In genomic region chr6:107956586-107957164, GRCh38 we compare ENCODE assay signal across 8 cellular contexts. TPM values are rescaled to one million over a fixed set of nuclear protein-coding genes. Genes with fewer than 3 reads are reported as not detected.
DNase-seq lines count a peak whose midpoint lies in the region; ATAC-seq and TF ChIP-seq lines count a peak whose summit lies in the region.

No MANE protein-coding gene starts in this region.

- CTCF ChIA-PET in AG04449 (lab: Yijun Ruan, JAX) = interaction anchor here (1.8 kb wide), 1 partner anchor 24 kb away, joined by 6 read pairs; no protein-coding TSS in a partner anchor

- H4K8ac ChIP-seq in H9 (replicated peaks; ENCODE audit: insufficient read length, low read depth, low read length) = no peak overlapping the region

- H3K27me3 Mint-ChIP-seq in H9 (ENCODE audit: low read depth) = 0 out of 2 replicates have a peak, but pooled peaks cover 2% of the 10 kb centered on the region

- H3K23me2 ChIP-seq in H9 (ENCODE audit: insufficient read length, low read depth, low read length, poor library complexity, severe bottlenecking) = peaks cover 8% of the 10 kb centered on the region

- H3K4me3 ChIP-seq in AG04449 (ENCODE audit: low read depth, low read length) (peak overlapping the region; percentile 89), esophagus muscularis mucosa (peak overlapping the region; percentile 70 to 99 (median 96))

- H4K91ac ChIP-seq in H9 (ENCODE audit: insufficient read length, low read depth, low read length) = no peak overlapping the region

- H2BK120ac ChIP-seq in H9 (ENCODE audit: low read depth, low read length, poor library complexity, severe bottlenecking) = no peak overlapping the region

- H3K14ac ChIP-seq in H9 (ENCODE audit: insufficient read depth, low read length) = no peak overlapping the region

- H3K4me1 Mint-ChIP-seq in H9 = peaks cover 28 to 31% of the 10 kb centered on the region in 2 experiments

- H2AFZ ChIP-seq in H9 (ENCODE audit: low read length) = no peak overlapping the region

- H3K9me3 Mint-ChIP-seq in H9 = no peaks in the 10 kb centered on the region; a peak in 2 of 5 replicates

- H3K4me2 ChIP-seq in H9 (ENCODE audit: insufficient read depth, insufficient read length, low read length) = peak overlapping the region; percentile 98

- H4K5ac ChIP-seq in H9 (ENCODE audit: insufficient read length, low read depth, low read length) = no peak overlapping the region

- H4K20me1 ChIP-seq in H9 (ENCODE audit: control insufficient read depth, insufficient read depth, insufficient read length) = no peaks in the 10 kb centered on the region

- H3K27me3 ChIP-seq in H9 (ENCODE audit: insufficient read depth, low read length) = no peaks in the 10 kb centered on the region
- no peaks in the 10 kb centered on the region for H3K27me3 ChIP-seq in esophagus muscularis mucosa

- no peak overlapping the region for H2AK5ac ChIP-seq in H9 (ENCODE audit: insufficient read length, low read length)

- DNase-seq in AG04449 (ENCODE audit: low read depth, low spot score) = no peak
- DNase-seq in H9 = no peak
- DNase-seq in esophagus muscularis mucosa (ENCODE audit: extremely low spot score) = no peak
- no peak for DNase-seq in omental fat pad (ENCODE audit: low spot score)
- no peak for DNase-seq in NCI-H226

- POLR2A ChIA-PET in AG04449 (lab: Yijun Ruan, JAX) = no interaction called here

- H2BK12ac ChIP-seq in H9 (ENCODE audit: insufficient read length, low read depth, low read length) = no peak overlapping the region

- ATAC-seq in SK-N-SH treated with all-trans-retinoic acid at 6 μM for 48 hours (peak; percentile 6; the same call in 2 of the 3 replicates), omental fat pad (ENCODE audit: low FRiP score) (peak; percentile 15), HG03196 (IDR thresholded peaks at IDR 0.05; ENCODE audit: unreplicated experiment) (no peak), esophagus mucosa (no peak)

- H3K36me3 Mint-ChIP-seq in H9 (ENCODE audit: insufficient read depth in 1 of 3, low read depth in 3 of 3) = peaks cover 16 to 22% (median 19%) of the 10 kb centered on the region in 3 experiments

- H3K27ac ChIP-seq in H9 (ENCODE audit: insufficient read length, low read depth, low read length) = no peak overlapping the region
- peak overlapping the region; percentile 91 to 97 (median 92) for H3K27ac ChIP-seq in esophagus muscularis mucosa (replicated peaks in 1 of 4)

- no peak overlapping the region for H3K18ac ChIP-seq in H9 (ENCODE audit: insufficient read length, low read depth, low read length)

- no peak overlapping the region for H3K23ac ChIP-seq in H9 (ENCODE audit: insufficient read length, low read depth, low read length)

- peak overlapping the region; percentile 46 to 93 (median 86); a peak in 5 of 7 replicates for H3K27ac Mint-ChIP-seq in H9

- H3K56ac ChIP-seq in H9 (ENCODE audit: insufficient read length, low read depth, low read length) = no peak overlapping the region

- no peaks in the 10 kb centered on the region for H3K4me1 ChIP-seq in H9 (ENCODE audit: insufficient read depth, low read length)
- H3K4me1 ChIP-seq in esophagus muscularis mucosa = peaks cover 32 to 60% (median 44%) of the 10 kb centered on the region in 4 donors

- H3K4ac ChIP-seq in H9 (ENCODE audit: low read depth, low read length) = no peak overlapping the region

- no peak for TF ChIP-seq EP300 in esophagus muscularis mucosa (IDR thresholded peaks at IDR 0.05)

- no peaks in the 10 kb centered on the region for H3K36me3 ChIP-seq in esophagus muscularis mucosa

- no peak overlapping the region for H2BK15ac ChIP-seq in H9 (ENCODE audit: low read depth, low read length)

- intact Hi-C loops in esophagus muscularis mucosa (cut with DNase I) = loop anchor here (5.0 kb wide), 1 partner anchor 116 kb away; the partner anchor contains the start of gene OSTM1

- no CpG with 5 or more reads among the region's 5 CpGs for WGBS in H9 (ENCODE audit: extremely low coverage, insufficient read length, low lambda C conversion rate)
- WGBS in esophagus muscularis mucosa = 4% methylated on average over 5 of the region's 5 CpGs

- no peak for TF ChIP-seq CTCF in AG04449 (IDR thresholded peaks at IDR 0.05; ENCODE audit: insufficient read depth, low read length, missing control alignments)
- no peak for TF ChIP-seq CTCF in H9 (conservative IDR thresholded peaks at IDR 0.05)
- TF ChIP-seq CTCF in esophagus muscularis mucosa (IDR thresholded peaks at IDR 0.05) = no peak
- no peak for TF ChIP-seq CTCF in omental fat pad (IDR thresholded peaks at IDR 0.05)

- TF ChIP-seq POLR2A in esophagus muscularis mucosa (IDR thresholded peaks at IDR 0.05; ENCODE audit: low read depth) = no peak

- H3K79me1 ChIP-seq in H9 (ENCODE audit: insufficient read depth, low read depth, low read length, poor library complexity, severe bottlenecking) = no peaks in the 10 kb centered on the region

- H2BK20ac ChIP-seq in H9 (ENCODE audit: low read depth, low read length, poor library complexity, severe bottlenecking) = no peak overlapping the region

- H3K9me3 ChIP-seq in H9 (ENCODE audit: control insufficient read depth, low read depth, low read length) = no peaks in the 10 kb centered on the region
- no peaks in the 10 kb centered on the region for H3K9me3 ChIP-seq in esophagus muscularis mucosa

- H3K4me3 Mint-ChIP-seq in H9 = peak overlapping the region; percentile 89 to 97

- no peak overlapping the region for H3T11ph ChIP-seq in H9 (ENCODE audit: low read length)

- H3K79me2 ChIP-seq in H9 (ENCODE audit: insufficient read depth, low read length) = peaks cover 30% of the 10 kb centered on the region; the same call in 1 of the 2 replicates

- H2BK5ac ChIP-seq in H9 (ENCODE audit: insufficient read length, low read length) = no peak overlapping the region

- H3K9ac ChIP-seq in H9 (ENCODE audit: extremely low read depth, insufficient read length, low read length) = peak overlapping the region; percentile 93

TF ChIP-seq in SK-N-SH treated with all-trans-retinoic acid at 6 μM for 48 hours, 23 proteins besides CTCF, POLR2A, EP300 and RAD21 (continues in another document):
- TF ChIP-seq CSDC2 (CRISPR knock-in tag; IDR thresholded peaks at IDR 0.05) (no peak), PPARA (CRISPR knock-in tag; IDR thresholded peaks at IDR 0.05; ENCODE audit: borderline replicate concordance) (no peak), ZNF8 (CRISPR knock-in tag; IDR thresholded peaks at IDR 0.05) (no peak), BACH2 (CRISPR knock-in tag; IDR thresholded peaks at IDR 0.05; ENCODE audit: borderline replicate concordance) (no peak), TOX (CRISPR knock-in tag; IDR thresholded peaks at IDR 0.05; ENCODE audit: borderline replicate concordance) (no peak), SNAI2 (CRISPR knock-in tag; IDR thresholded peaks at IDR 0.05) (no peak), ESRRG (CRISPR knock-in tag; IDR thresholded peaks at IDR 0.05) (no peak), TCF4 (CRISPR knock-in tag; IDR thresholded peaks at IDR 0.05; ENCODE audit: borderline replicate concordance) (no peak), ZNF70 (CRISPR knock-in tag; IDR thresholded peaks at IDR 0.05) (no peak), ZNF565 (CRISPR knock-in tag; conservative IDR thresholded peaks at IDR 0.05; ENCODE audit: low read depth) (no peak), GLIS3 (CRISPR knock-in tag; IDR thresholded peaks at IDR 0.05) (no peak), OSR1 (CRISPR knock-in tag; IDR thresholded peaks at IDR 0.05) (no peak), ISL1 (CRISPR knock-in tag; IDR thresholded peaks at IDR 0.05) (no peak)
- TF ChIP-seq, protein P1, sequence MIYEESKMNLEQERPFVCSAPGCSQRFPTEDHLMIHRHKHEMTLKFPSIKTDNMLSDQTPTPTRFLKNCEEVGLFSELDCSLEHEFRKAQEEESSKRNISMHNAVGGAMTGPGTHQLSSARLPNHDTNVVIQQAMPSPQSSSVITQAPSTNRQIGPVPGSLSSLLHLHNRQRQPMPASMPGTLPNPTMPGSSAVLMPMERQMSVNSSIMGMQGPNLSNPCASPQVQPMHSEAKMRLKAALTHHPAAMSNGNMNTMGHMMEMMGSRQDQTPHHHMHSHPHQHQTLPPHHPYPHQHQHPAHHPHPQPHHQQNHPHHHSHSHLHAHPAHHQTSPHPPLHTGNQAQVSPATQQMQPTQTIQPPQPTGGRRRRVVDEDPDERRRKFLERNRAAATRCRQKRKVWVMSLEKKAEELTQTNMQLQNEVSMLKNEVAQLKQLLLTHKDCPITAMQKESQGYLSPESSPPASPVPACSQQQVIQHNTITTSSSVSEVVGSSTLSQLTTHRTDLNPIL (CRISPR knock-in tag; IDR thresholded peaks at IDR 0.05; ENCODE audit: low read depth) = no peak
- TF ChIP-seq, protein P2, sequence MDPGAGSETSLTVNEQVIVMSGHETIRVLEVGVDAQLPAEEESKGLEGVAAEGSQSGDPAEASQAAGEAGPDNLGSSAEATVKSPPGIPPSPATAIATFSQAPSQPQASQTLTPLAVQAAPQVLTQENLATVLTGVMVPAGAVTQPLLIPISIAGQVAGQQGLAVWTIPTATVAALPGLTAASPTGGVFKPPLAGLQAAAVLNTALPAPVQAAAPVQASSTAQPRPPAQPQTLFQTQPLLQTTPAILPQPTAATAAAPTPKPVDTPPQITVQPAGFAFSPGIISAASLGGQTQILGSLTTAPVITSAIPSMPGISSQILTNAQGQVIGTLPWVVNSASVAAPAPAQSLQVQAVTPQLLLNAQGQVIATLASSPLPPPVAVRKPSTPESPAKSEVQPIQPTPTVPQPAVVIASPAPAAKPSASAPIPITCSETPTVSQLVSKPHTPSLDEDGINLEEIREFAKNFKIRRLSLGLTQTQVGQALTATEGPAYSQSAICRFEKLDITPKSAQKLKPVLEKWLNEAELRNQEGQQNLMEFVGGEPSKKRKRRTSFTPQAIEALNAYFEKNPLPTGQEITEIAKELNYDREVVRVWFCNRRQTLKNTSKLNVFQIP (CRISPR knock-in tag; IDR thresholded peaks at IDR 0.05; ENCODE audit: borderline replicate concordance, low read depth) = no peak
- TF ChIP-seq, protein P3, sequence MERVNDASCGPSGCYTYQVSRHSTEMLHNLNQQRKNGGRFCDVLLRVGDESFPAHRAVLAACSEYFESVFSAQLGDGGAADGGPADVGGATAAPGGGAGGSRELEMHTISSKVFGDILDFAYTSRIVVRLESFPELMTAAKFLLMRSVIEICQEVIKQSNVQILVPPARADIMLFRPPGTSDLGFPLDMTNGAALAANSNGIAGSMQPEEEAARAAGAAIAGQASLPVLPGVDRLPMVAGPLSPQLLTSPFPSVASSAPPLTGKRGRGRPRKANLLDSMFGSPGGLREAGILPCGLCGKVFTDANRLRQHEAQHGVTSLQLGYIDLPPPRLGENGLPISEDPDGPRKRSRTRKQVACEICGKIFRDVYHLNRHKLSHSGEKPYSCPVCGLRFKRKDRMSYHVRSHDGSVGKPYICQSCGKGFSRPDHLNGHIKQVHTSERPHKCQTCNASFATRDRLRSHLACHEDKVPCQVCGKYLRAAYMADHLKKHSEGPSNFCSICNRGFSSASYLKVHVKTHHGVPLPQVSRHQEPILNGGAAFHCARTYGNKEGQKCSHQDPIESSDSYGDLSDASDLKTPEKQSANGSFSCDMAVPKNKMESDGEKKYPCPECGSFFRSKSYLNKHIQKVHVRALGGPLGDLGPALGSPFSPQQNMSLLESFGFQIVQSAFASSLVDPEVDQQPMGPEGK (CRISPR knock-in tag; IDR thresholded peaks at IDR 0.05; ENCODE audit: borderline replicate concordance) = no peak

RNA-seq across cellular contexts. Expression of gene SEC63, which starts 1.3 kb away (rescaled TPM):
- 73.3 and 86.2 TPM in 2 replicates for total RNA-seq in H9 (2021)
- total RNA-seq in esophagus muscularis mucosa = 10 to 100 TPM; 24.2 to 44.9 (median 37.2) TPM
- 10 to 100 TPM; 26.6 to 55.1 (median 43.1) TPM for total RNA-seq in omental fat pad
- total RNA-seq in esophagus mucosa = 47.0 TPM

Comparison
In these comparisons a context has a peak if more than half of its experiments do, and no peak if none do; other contexts are left out.
1. ATAC-seq: peak in SK-N-SH treated with all-trans-retinoic acid at 6 μM for 48 hours (single experiment) and omental fat pad (single experiment); none in HG03196 (single experiment) and esophagus mucosa (single experiment).